In genomic region chr2:50851891-50852290, GRCh38 we compare ENCODE assay signal across 24 cellular contexts.
"Had no signal": no experiment of that assay in that cellular context is flagged by ENCODE, and none has a peak within 500 bp of the region (broad histone marks: within the 10 kb centered on the region; RNA-seq: fewer than 3 reads in every experiment).

No MANE protein-coding gene starts in this region.

- H3K27ac Mint-ChIP-seq: activated naive CD8-positive, alpha-beta T cell; immature natural killer cell; memory B cell; naive thymus-derived CD4-positive, alpha-beta T cell; neural progenitor cell had no signal

- H3K9me3 Mint-ChIP-seq: neural progenitor cell had no signal

- ATAC-seq: esophagus mucosa; heart left ventricle; left colon; naive thymus-derived CD4-positive, alpha-beta T cell; upper lobe of right lung had no signal

- DNase-seq: activated CD4-positive, alpha-beta T cell treated with anti-CD3 and anti-CD28 coated beads for 48 hours; activated CD4-positive, alpha-beta T cell treated with anti-CD3 and anti-CD28 coated beads, Interleukin-2, amount 50 U/mL, for 48 hours; activated CD8-positive, alpha-beta memory T cell treated with anti-CD3 and anti-CD28 coated beads for 24 hours; activated effector memory CD4-positive, alpha-beta T cell treated with Interleukin-2 at 50 U/mL for 16 hours; activated naive CD4-positive, alpha-beta T cell treated with Interleukin-2 at 50 U/mL for 16 hours; anterior cingulate cortex; cortex of kidney; heart left ventricle; hypothalamus; immature natural killer cell; kidney; left colon; midbrain; naive thymus-derived CD4-positive, alpha-beta T cell; occipital lobe; stimulated activated CD4-positive, alpha-beta T cell treated with anti-CD3 and anti-CD28 coated beads, Interleukin-15, amount 100 ng/mL, for 24 hours; stimulated activated CD4-positive, alpha-beta T cell treated with anti-CD3 and anti-CD28 coated beads, Interleukin-2, amount 100 ng/mL, for 24 hours; stimulated activated naive CD4-positive, alpha-beta T cell; tibial artery; upper lobe of right lung had no signal

- H3K4me1 Mint-ChIP-seq: immature natural killer cell; memory B cell; naive thymus-derived CD4-positive, alpha-beta T cell; neural progenitor cell had no signal

- H3K36me3 Mint-ChIP-seq: activated naive CD8-positive, alpha-beta T cell; memory B cell; naive thymus-derived CD4-positive, alpha-beta T cell; neural progenitor cell had no signal

- H3K4me3 Mint-ChIP-seq: activated naive CD8-positive, alpha-beta T cell; immature natural killer cell; memory B cell; naive thymus-derived CD4-positive, alpha-beta T cell; neural progenitor cell had no signal

- H3K27me3 Mint-ChIP-seq: activated naive CD8-positive, alpha-beta T cell; memory B cell; naive thymus-derived CD4-positive, alpha-beta T cell had no signal
